21 cellular contexts compared by ENCODE assay signal in genomic region chr1:154338875-154339274, GRCh38. TPM values are rescaled to one million over a fixed set of nuclear protein-coding genes. Genes with fewer than 3 reads are reported as not detected.
DNase-seq lines count a peak whose midpoint lies in the region; ATAC-seq and TF ChIP-seq lines count a peak whose summit lies in the region.
"Had no signal": no experiment of that assay in that cellular context is flagged by ENCODE, and none has a peak within 500 bp of the region (broad histone marks: within the 10 kb centered on the region; RNA-seq: fewer than 3 reads in every experiment).

No MANE protein-coding gene starts in this region.

- peaks cover 86% of the 10 kb centered on the region for H3K36me3 Mint-ChIP-seq in T-helper 2 cell treated with Interferon-gamma antibody and Interleukin-4, amounts not matched to agents 5 μg/mL and 100 μg/mL, for 36 hours (ENCODE audit: low read depth)
- H3K36me3 Mint-ChIP-seq in activated T-helper 17 cell treated with anti-CD3 and anti-CD28 coated beads, Interleukin-2, amount 50 U/mL, for 72 hours (ENCODE audit: low read depth) = peaks cover 100% of the 10 kb centered on the region
- peaks cover 32% of the 10 kb centered on the region for H3K36me3 Mint-ChIP-seq in progenitor cell of endocrine pancreas (ENCODE audit: insufficient read depth)

- H3K9me3 ChIP-seq in cardiac muscle cell (ENCODE audit: low read depth) (no peaks in the 10 kb centered on the region), osteoblast (ENCODE audit: low read depth, low read length) (no peaks in the 10 kb centered on the region)
- H3K9me3 ChIP-seq: HAP-1 had no signal

- H3K27me3 ChIP-seq in cardiac muscle cell = no peaks in the 10 kb centered on the region
- no peaks in the 10 kb centered on the region for H3K27me3 ChIP-seq in osteoblast (ENCODE audit: insufficient read depth, low read length)

- H2AFZ ChIP-seq in osteoblast (ENCODE audit: low read length) = no peak overlapping the region

- H3K27ac Mint-ChIP-seq in T-helper 2 cell treated with Interferon-gamma antibody and Interleukin-4, amounts not matched to agents 5 μg/mL and 100 μg/mL, for 36 hours = peak overlapping the region; percentile 28
- peak overlapping the region; percentile 93 for H3K27ac Mint-ChIP-seq in activated T-helper 17 cell treated with anti-CD3 and anti-CD28 coated beads, Interleukin-2, amount 50 U/mL, for 72 hours
- peak overlapping the region; percentile 1 for H3K27ac Mint-ChIP-seq in progenitor cell of endocrine pancreas

- peaks cover 36% of the 10 kb centered on the region for H3K36me3 ChIP-seq in cardiac muscle cell
- H3K36me3 ChIP-seq in osteoblast (ENCODE audit: insufficient read depth, low read length) = peaks cover 87% of the 10 kb centered on the region

- intact Hi-C loops in Right ventricle myocardium inferior (cut with DNase I) = no loop called here

- peaks cover 10% of the 10 kb centered on the region for H3K79me2 ChIP-seq in osteoblast (ENCODE audit: insufficient read depth, low read length)

- no peaks in the 10 kb centered on the region for H3K27me3 Mint-ChIP-seq in T-helper 2 cell treated with Interferon-gamma antibody and Interleukin-4, amounts not matched to agents 5 μg/mL and 100 μg/mL, for 36 hours (ENCODE audit: low read depth)
- H3K27me3 Mint-ChIP-seq in activated T-helper 17 cell treated with anti-CD3 and anti-CD28 coated beads, Interleukin-2, amount 50 U/mL, for 72 hours = no peaks in the 10 kb centered on the region
- no peaks in the 10 kb centered on the region for H3K27me3 Mint-ChIP-seq in progenitor cell of endocrine pancreas

- peaks cover 74% of the 10 kb centered on the region for H3K4me1 Mint-ChIP-seq in T-helper 2 cell treated with Interferon-gamma antibody and Interleukin-4, amounts not matched to agents 5 μg/mL and 100 μg/mL, for 36 hours (ENCODE audit: low read depth)
- H3K4me1 Mint-ChIP-seq in activated T-helper 17 cell treated with anti-CD3 and anti-CD28 coated beads, Interleukin-2, amount 50 U/mL, for 72 hours = peaks cover 65% of the 10 kb centered on the region
- peaks cover 6% of the 10 kb centered on the region for H3K4me1 Mint-ChIP-seq in progenitor cell of endocrine pancreas (ENCODE audit: low read depth)

- H3K27ac ChIP-seq in cardiac muscle cell = peak overlapping the region; percentile 91
- H3K27ac ChIP-seq in osteoblast (ENCODE audit: low read depth, low read length) = no peak overlapping the region

- peaks cover 21% of the 10 kb centered on the region for H4K20me1 ChIP-seq in osteoblast (ENCODE audit: insufficient read depth, low read length)

- TF ChIP-seq CTCF in cardiac muscle cell (IDR thresholded peaks at IDR 0.05; ENCODE audit: low read depth, low read length) (no peak), progenitor cell of endocrine pancreas (IDR thresholded peaks at IDR 0.05; ENCODE audit: unreplicated experiment) (no peak), osteoblast (IDR thresholded peaks at IDR 0.05; ENCODE audit: extremely low read depth, low read depth, low read length) (no peak)

- peaks cover 18% of the 10 kb centered on the region for H3K4me1 ChIP-seq in cardiac muscle cell (ENCODE audit: low read depth)
- H3K4me1 ChIP-seq in osteoblast (ENCODE audit: insufficient read depth, low read length) = peaks cover 11% of the 10 kb centered on the region
- H3K4me1 ChIP-seq: HAP-1 had no signal

- no peaks in the 10 kb centered on the region for H3K9me3 Mint-ChIP-seq in T-helper 2 cell treated with Interferon-gamma antibody and Interleukin-4, amounts not matched to agents 5 μg/mL and 100 μg/mL, for 36 hours
- no peaks in the 10 kb centered on the region for H3K9me3 Mint-ChIP-seq in activated T-helper 17 cell treated with anti-CD3 and anti-CD28 coated beads, Interleukin-2, amount 50 U/mL, for 72 hours
- no peaks in the 10 kb centered on the region for H3K9me3 Mint-ChIP-seq in progenitor cell of endocrine pancreas (ENCODE audit: low read depth)

- DNase-seq in T-helper 2 cell treated with Interferon-gamma antibody and Interleukin-4, amounts not matched to agents 5 μg/mL and 100 μg/mL, for 36 hours (ENCODE audit: low spot score) = no peak
- DNase-seq in T-helper 2 cell = no peak
- DNase-seq in cardiac muscle cell (ENCODE audit: low read depth in 1 of 2, low spot score in 1 of 2) = no peak
- no peak for DNase-seq in Right ventricle myocardium inferior (ENCODE audit: missing footprints)
- no peak for DNase-seq in progenitor cell of endocrine pancreas (ENCODE audit: low spot score, unreplicated experiment)
- no peak for DNase-seq in osteoblast (ENCODE audit: insufficient read length, low spot score, missing footprints)
- DNase-seq in NCI-H1694 (lab: John Stamatoyannopoulos, UW) = no peak
- DNase-seq: 8988T, DMS 273 treated with DMSO at 0.1 percent for 48 hours, GDM1, IMR-90, Kasumi-1, NCI-H1105 treated with DMSO at 0.1 percent for 48 hours, NCI-H187 treated with DMSO at 0.1 percent for 48 hours, NCI-H748 treated with DMSO at 0.1 percent for 48 hours, RPMI8226 had no signal

- H3K4me3 ChIP-seq in cardiac muscle cell (no peak overlapping the region), osteoblast (ENCODE audit: insufficient read depth, low read length) (no peak overlapping the region)
- H3K4me3 ChIP-seq: GM12878, HAP-1 had no signal

- ATAC-seq in Right ventricle myocardium inferior = no peak
- no peak for ATAC-seq in activated T-helper 17 cell treated with anti-CD3 and anti-CD28 coated beads, Interleukin-2, amount 50 U/mL, for 72 hours (replicated peaks)
- ATAC-seq: GM12878 had no signal

- peak overlapping the region; percentile 45 for H3K4me3 Mint-ChIP-seq in T-helper 2 cell treated with Interferon-gamma antibody and Interleukin-4, amounts not matched to agents 5 μg/mL and 100 μg/mL, for 36 hours
- H3K4me3 Mint-ChIP-seq in activated T-helper 17 cell treated with anti-CD3 and anti-CD28 coated beads, Interleukin-2, amount 50 U/mL, for 72 hours = peak overlapping the region; percentile 65
- no peak overlapping the region for H3K4me3 Mint-ChIP-seq in progenitor cell of endocrine pancreas (ENCODE audit: low read depth)

- H3K4me2 ChIP-seq in osteoblast (ENCODE audit: insufficient read depth, low read length) = no peak overlapping the region

RNA-seq across cellular contexts. Expression of gene ATP8B2, which starts 13.6 kb away (rescaled TPM):
- 102 and 116 TPM in 2 replicates for total RNA-seq in cardiac muscle cell
- polyA plus RNA-seq in cardiac muscle cell = 12.8 and 13.5 TPM in 2 replicates
- total RNA-seq in Right ventricle myocardium inferior = 12.8 TPM
- total RNA-seq in activated T-helper 17 cell treated with anti-CD3 and anti-CD28 coated beads, Interleukin-2, amount 50 U/mL, for 72 hours = 10 to 100 TPM; 64.3 to 69.0 TPM
- total RNA-seq in progenitor cell of endocrine pancreas = 45.9 and 47.4 TPM in 2 replicates
- 146 and 162 TPM in 2 replicates for total RNA-seq in osteoblast

RNA-seq across cellular contexts. Expression of gene AQP10, which starts 18.0 kb away (rescaled TPM):
- 4.8 and 11.2 TPM in 2 replicates for total RNA-seq in cardiac muscle cell
- 5.4 and 20.6 TPM in 2 replicates for polyA plus RNA-seq in cardiac muscle cell
- total RNA-seq in Right ventricle myocardium inferior = not detected
- total RNA-seq in activated T-helper 17 cell treated with anti-CD3 and anti-CD28 coated beads, Interleukin-2, amount 50 U/mL, for 72 hours = not detected
- 0.64 and 0.96 TPM in 2 replicates for total RNA-seq in progenitor cell of endocrine pancreas
- total RNA-seq in osteoblast = not detected in 2 replicates
- total RNA-seq: GM12878, HT1080, IMR-90 had no signal
- polyA plus RNA-seq: BJ, GM12878, IMR-90 had no signal

Comparison
In these comparisons a context has a peak if more than half of its experiments do, and no peak if none do; other contexts are left out.
1. H3K27ac Mint-ChIP-seq: peak in every context shown above with its lines; median percentile 93 in activated T-helper 17 cell treated with anti-CD3 and anti-CD28 coated beads, Interleukin-2, amount 50 U/mL, for 72 hours; 28 in T-helper 2 cell treated with Interferon-gamma antibody and Interleukin-4, amounts not matched to agents 5 μg/mL and 100 μg/mL, for 36 hours; 1 in progenitor cell of endocrine pancreas.